11 cellular contexts compared by ENCODE assay signal in the genomic region with DNA sequence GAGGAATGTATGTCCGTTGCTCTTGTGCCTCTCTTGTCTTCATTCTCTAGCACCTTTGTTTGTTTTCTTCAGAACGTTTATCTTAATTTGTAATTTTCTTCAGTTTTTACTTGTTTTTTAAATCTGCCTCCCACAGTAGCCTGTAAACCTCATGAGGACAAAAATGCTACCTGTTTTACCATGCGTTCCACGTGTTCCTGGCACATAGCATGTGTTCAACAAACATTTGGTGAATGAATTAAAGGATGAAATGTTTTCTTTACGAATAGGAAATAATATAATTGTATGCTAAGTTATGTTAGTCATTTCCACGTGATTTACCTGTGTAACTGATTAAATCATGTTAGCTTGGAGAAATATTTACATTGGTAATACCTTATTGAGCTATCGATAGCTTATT. TPM values are rescaled to one million over a fixed set of nuclear protein-coding genes. Genes with fewer than 3 reads are reported as not detected.
A peak's percentile ranks its signal among the peaks of the same experiment; 100 is the strongest.
DNase-seq lines count a peak whose midpoint lies in the region; ATAC-seq and TF ChIP-seq lines count a peak whose summit lies in the region.
"Had no signal": no experiment of that assay in that cellular context is flagged by ENCODE, and none has a peak within 500 bp of the region (broad histone marks: within the 10 kb centered on the region; RNA-seq: fewer than 3 reads in every experiment).

No MANE protein-coding gene starts in this region.

- H3K27ac ChIP-seq in VCaP, result peak overlapping the region; percentile 100
- H3K27ac ChIP-seq: dorsolateral prefrontal cortex had no signal

- peaks cover 67% of the 10 kb centered on the region for H3K4me1 Mint-ChIP-seq in activated naive CD4-positive, alpha-beta T cell treated with anti-CD3 and anti-CD28 coated beads, Interleukin-2, amount 50 U/mL, for 24 hours
- H3K4me1 Mint-ChIP-seq in stimulated activated effector memory CD8-positive, alpha-beta T cell treated with anti-CD3 and anti-CD28 coated beads, Interleukin-12 subunit alpha, Interleukin-12 subunit beta, amount 100 ng/mL, for 72 hours, result peaks cover 62% of the 10 kb centered on the region

- peaks cover 5% of the 10 kb centered on the region for H3K9me3 Mint-ChIP-seq in activated naive CD4-positive, alpha-beta T cell treated with anti-CD3 and anti-CD28 coated beads, Interleukin-2, amount 50 U/mL, for 24 hours
- peaks cover 0 to 20% of the 10 kb centered on the region in 2 donors for H3K9me3 Mint-ChIP-seq in activated naive CD4-positive, alpha-beta T cell treated with anti-CD3 and anti-CD28 coated beads, Interleukin-2, amount 50 U/mL, for 72 hours
- peaks cover 6% of the 10 kb centered on the region for H3K9me3 Mint-ChIP-seq in stimulated activated effector memory CD8-positive, alpha-beta T cell treated with anti-CD3 and anti-CD28 coated beads, Interleukin-12 subunit alpha, Interleukin-12 subunit beta, amount 100 ng/mL, for 72 hours

- no peaks in the 10 kb centered on the region for H3K27me3 Mint-ChIP-seq in activated naive CD4-positive, alpha-beta T cell treated with anti-CD3 and anti-CD28 coated beads, Interleukin-2, amount 50 U/mL, for 24 hours

- H3K36me3 Mint-ChIP-seq in activated naive CD4-positive, alpha-beta T cell treated with anti-CD3 and anti-CD28 coated beads, Interleukin-2, amount 50 U/mL, for 24 hours, result peaks cover 36% of the 10 kb centered on the region
- peaks cover 52 to 63% of the 10 kb centered on the region in 2 donors for H3K36me3 Mint-ChIP-seq in activated naive CD4-positive, alpha-beta T cell treated with anti-CD3 and anti-CD28 coated beads, Interleukin-2, amount 50 U/mL, for 72 hours
- peaks cover 87% of the 10 kb centered on the region for H3K36me3 Mint-ChIP-seq in stimulated activated effector memory CD8-positive, alpha-beta T cell treated with anti-CD3 and anti-CD28 coated beads, Interleukin-12 subunit alpha, Interleukin-12 subunit beta, amount 100 ng/mL, for 72 hours

- no peak for ATAC-seq in activated naive CD4-positive, alpha-beta T cell treated with anti-CD3 and anti-CD28 coated beads, Interleukin-2, amount 50 U/mL, for 72 hours
- no peak for ATAC-seq in stimulated activated effector memory CD8-positive, alpha-beta T cell treated with anti-CD3 and anti-CD28 coated beads, Interleukin-12 subunit alpha, Interleukin-12 subunit beta, amount 100 ng/mL, for 72 hours

- H3K27ac Mint-ChIP-seq in activated naive CD4-positive, alpha-beta T cell treated with anti-CD3 and anti-CD28 coated beads, Interleukin-2, amount 50 U/mL, for 24 hours, result peak overlapping the region; percentile 0
- H3K27ac Mint-ChIP-seq in activated naive CD4-positive, alpha-beta T cell treated with anti-CD3 and anti-CD28 coated beads, Interleukin-2, amount 50 U/mL, for 72 hours, result peak overlapping the region in 1 of 2 donors; percentile 96
- peak overlapping the region; percentile 99 for H3K27ac Mint-ChIP-seq in stimulated activated effector memory CD8-positive, alpha-beta T cell treated with anti-CD3 and anti-CD28 coated beads, Interleukin-12 subunit alpha, Interleukin-12 subunit beta, amount 100 ng/mL, for 72 hours

- no peak for TF ChIP-seq CTCF in VCaP (conservative IDR thresholded peaks at IDR 0.05)
- no peak for TF ChIP-seq CTCF in foreskin fibroblast (IDR thresholded peaks at IDR 0.05; ENCODE audit: low read depth, low read length)

- peak overlapping the region; percentile 88 to 96 for H3K4me3 ChIP-seq in foreskin fibroblast (ENCODE audit: low read depth in 1 of 2, low read length in 2 of 2)

- no peak for DNase-seq in activated naive CD4-positive, alpha-beta T cell treated with anti-CD3 and anti-CD28 coated beads, Interleukin-2, amount 50 U/mL, for 72 hours (ENCODE audit: low spot score in 2 of 2)
- DNase-seq in foreskin fibroblast (no peak), OCI-M2 (lab: John Stamatoyannopoulos, UW; ENCODE audit: unreplicated experiment) (no peak), NCI-H1092 treated with DMSO at 0.1 percent for 48 hours (lab: John Stamatoyannopoulos, UW) (no peak), hypothalamus (lab: John Stamatoyannopoulos, UW) (no peak)
- no peak for DNase-seq in stimulated activated effector memory CD8-positive, alpha-beta T cell treated with anti-CD3 and anti-CD28 coated beads, Interleukin-12 subunit alpha, Interleukin-12 subunit beta, amount 100 ng/mL, for 72 hours (ENCODE audit: low spot score in 2 of 2)
- DNase-seq: activated CD8-positive, alpha-beta memory T cell treated with anti-CD3 and anti-CD28 coated beads, Interleukin-2, amount 50 U/mL, for 48 hours; dorsolateral prefrontal cortex; NCI-H1417 had no signal

- H3K4me3 Mint-ChIP-seq in activated naive CD4-positive, alpha-beta T cell treated with anti-CD3 and anti-CD28 coated beads, Interleukin-2, amount 50 U/mL, for 24 hours, result peak overlapping the region; percentile 99
- peak overlapping the region; percentile 95 for H3K4me3 Mint-ChIP-seq in stimulated activated effector memory CD8-positive, alpha-beta T cell treated with anti-CD3 and anti-CD28 coated beads, Interleukin-12 subunit alpha, Interleukin-12 subunit beta, amount 100 ng/mL, for 72 hours

RNA-seq across cellular contexts. Expression of a gene that starts 2.2 kb away (rescaled TPM):
- total RNA-seq in activated naive CD4-positive, alpha-beta T cell treated with anti-CD3 and anti-CD28 coated beads, Interleukin-2, amount 50 U/mL, for 72 hours, result 10 to 100 TPM; 74.7 to 76.1 TPM
